8 cellular contexts compared by ENCODE assay signal in the genomic region with DNA sequence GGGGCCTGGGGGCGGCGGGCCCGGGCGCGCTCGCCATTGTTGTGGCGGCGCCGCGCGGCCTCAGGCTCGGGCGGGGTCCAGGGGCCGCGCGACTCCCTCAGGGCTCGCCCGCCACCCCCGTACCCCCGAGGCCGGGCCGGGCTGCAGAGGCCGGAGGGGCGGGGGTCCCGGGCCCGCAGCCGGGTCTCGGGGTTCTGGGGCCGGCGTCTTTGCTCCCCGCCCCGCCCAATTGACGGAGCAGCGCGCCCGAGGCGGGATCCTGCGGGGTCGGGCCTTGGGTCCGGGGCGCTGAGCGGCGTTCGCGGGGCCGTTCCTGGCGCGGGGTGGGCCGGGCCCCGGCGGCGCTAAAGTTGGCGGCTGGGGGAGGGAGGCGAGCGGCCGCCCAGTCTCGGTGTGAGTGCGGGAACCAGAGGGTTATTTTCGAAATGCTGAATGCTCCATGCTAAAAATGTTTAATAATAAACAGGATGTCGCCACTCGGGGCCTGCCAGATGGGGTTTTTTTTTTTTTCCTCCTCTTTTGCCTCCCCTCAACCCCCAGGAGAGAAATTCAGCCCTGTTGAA. TPM values are rescaled to one million over a fixed set of nuclear protein-coding genes. Genes with fewer than 3 reads are reported as not detected.
A peak's percentile ranks its signal among the peaks of the same experiment; 100 is the strongest.
DNase-seq lines count a peak whose midpoint lies in the region; ATAC-seq and TF ChIP-seq lines count a peak whose summit lies in the region.

No MANE protein-coding gene starts in this region.

- H3K36me3 ChIP-seq in breast epithelium, result no peaks in the 10 kb centered on the region

- peak; percentile 18 for ATAC-seq in HG03103 (IDR thresholded peaks at IDR 0.05; ENCODE audit: low read depth, unreplicated experiment)

- H3K27me3 ChIP-seq in breast epithelium, result no peaks in the 10 kb centered on the region

- no peaks in the 10 kb centered on the region for H3K9me3 ChIP-seq in breast epithelium

- TF ChIP-seq CTCF in breast epithelium (IDR thresholded peaks at IDR 0.05), result no peak

- peak; percentile 43 for DNase-seq in NK-92 treated with Interleukin-12 subunit alpha and Interleukin-12 subunit beta, amount 100 ng/mL, for 24 hours (lab: John Stamatoyannopoulos, UW)
- no peak for DNase-seq in NK-92 (lab: John Stamatoyannopoulos, UW; ENCODE audit: unreplicated experiment)
- DNase-seq in T-helper 9 cell, result peak; percentile 36
- DNase-seq in breast epithelium (ENCODE audit: low spot score in 2 of 2), result no peak
- DNase-seq in islet precursor cell, result peak; percentile 61
- peak; percentile 65 for DNase-seq in stimulated activated CD4-positive, alpha-beta T cell treated with anti-CD3 and anti-CD28 coated beads, Interleukin-15, amount 100 ng/mL, for 24 hours
- no peak for DNase-seq in hippocampal formation (lab: John Stamatoyannopoulos, UW)

- no peak for TF ChIP-seq POLR2A in breast epithelium (IDR thresholded peaks at IDR 0.05)

- H3K4me1 ChIP-seq in breast epithelium, result peaks cover 20 to 28% of the 10 kb centered on the region in 2 donors

- intact Hi-C loops in breast epithelium (cut with DNase I; ENCODE audit: low total_unique reads), result loop anchor here (10.0 kb wide), 1 partner anchor 80 kb away; no protein-coding TSS in a partner anchor

- H3K4me3 ChIP-seq in breast epithelium, result peak overlapping the region; percentile 66 to 89 (median 73)

- peak overlapping the region; percentile 99 to 100 for H3K27ac ChIP-seq in breast epithelium

RNA-seq across cellular contexts. Expression of gene PRRC2B, which starts 0.7 kb away (rescaled TPM):
- 100 to 1,000 TPM in 2 of 3 donors, 10 to 100 TPM in 1; 95.9 to 143 (median 102) TPM for total RNA-seq in breast epithelium

Comparison
In these comparisons a context has a peak if more than half of its experiments do, and no peak if none do; other contexts are left out.
1. DNase-seq: peak in NK-92 treated with Interleukin-12 subunit alpha and Interleukin-12 subunit beta, amount 100 ng/mL, for 24 hours (single experiment), T-helper 9 cell (single experiment), islet precursor cell (single experiment) and stimulated activated CD4-positive, alpha-beta T cell treated with anti-CD3 and anti-CD28 coated beads, Interleukin-15, amount 100 ng/mL, for 24 hours (single experiment); none in NK-92 (single experiment), breast epithelium (0 of 2) and hippocampal formation (0 of 2).